In genomic region chr2:157751462-157752058, GRCh38 we compare ENCODE assay signal across 1 cellular context.
TF ChIP-seq lines count a peak whose summit lies in the region.

No MANE protein-coding gene starts in this region.

TF ChIP-seq in GM23338, 12 proteins besides CTCF, POLR2A, EP300 and RAD21 (continued from another document):
- no peak for TF ChIP-seq CREB1 (CRISPR knock-in tag; IDR thresholded peaks at IDR 0.05; ENCODE audit: low read depth)
- TF ChIP-seq NANOG (IDR thresholded peaks at IDR 0.05; ENCODE audit: borderline replicate concordance): no peak
- TF ChIP-seq JUNB (IDR thresholded peaks at IDR 0.05; ENCODE audit: unreplicated experiment): no peak
- TF ChIP-seq POLR2AphosphoS5 (IDR thresholded peaks at IDR 0.05; ENCODE audit: low read depth): no peak
- no peak for TF ChIP-seq EZH2phosphoT487 (IDR thresholded peaks at IDR 0.05; ENCODE audit: unreplicated experiment)
